1 cellular context compared by ENCODE assay signal in the genomic region with DNA sequence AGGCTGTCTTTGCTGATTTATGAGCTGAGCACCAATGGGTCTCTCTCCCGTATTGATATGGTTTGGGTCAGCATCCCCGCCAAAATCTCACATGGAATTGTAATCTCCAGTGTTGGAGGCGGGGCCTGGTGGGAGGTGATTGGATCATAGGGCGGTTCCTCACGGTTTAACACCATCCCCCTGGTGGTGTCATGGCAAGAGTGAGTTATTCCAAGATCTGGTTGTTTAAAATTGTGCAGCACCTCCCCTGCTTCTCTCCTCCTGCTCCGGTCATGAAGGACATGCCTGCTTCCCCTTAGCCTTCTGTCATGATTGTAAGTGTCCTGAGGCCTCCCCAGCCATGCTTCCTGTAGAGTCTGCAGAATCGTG.
TF ChIP-seq lines count a peak whose summit lies in the region.

No MANE protein-coding gene starts in this region.

TF ChIP-seq in endothelial cell of umbilical vein, 7 proteins besides CTCF, POLR2A, EP300 and RAD21:
- peak; percentile 13 for TF ChIP-seq EZH2 (IDR thresholded peaks at IDR 0.05; ENCODE audit: borderline replicate concordance, low read depth, low read length, severe bottlenecking)
